In genomic region chr2:172461591-172462392, GRCh38 we compare ENCODE assay signal across 1 cellular context.
A peak's percentile ranks its signal among the peaks of the same experiment; 100 is the strongest.
TF ChIP-seq lines count a peak whose summit lies in the region.

No MANE protein-coding gene starts in this region.

TF ChIP-seq in HEK293, 187 proteins besides CTCF, POLR2A, EP300 and RAD21 (continued from another document and continues in another):
- TF ChIP-seq, protein P1, sequence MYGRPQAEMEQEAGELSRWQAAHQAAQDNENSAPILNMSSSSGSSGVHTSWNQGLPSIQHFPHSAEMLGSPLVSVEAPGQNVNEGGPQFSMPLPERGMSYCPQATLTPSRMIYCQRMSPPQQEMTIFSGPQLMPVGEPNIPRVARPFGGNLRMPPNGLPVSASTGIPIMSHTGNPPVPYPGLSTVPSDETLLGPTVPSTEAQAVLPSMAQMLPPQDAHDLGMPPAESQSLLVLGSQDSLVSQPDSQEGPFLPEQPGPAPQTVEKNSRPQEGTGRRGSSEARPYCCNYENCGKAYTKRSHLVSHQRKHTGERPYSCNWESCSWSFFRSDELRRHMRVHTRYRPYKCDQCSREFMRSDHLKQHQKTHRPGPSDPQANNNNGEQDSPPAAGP (tag by site-specific recombination; IDR thresholded peaks at IDR 0.05): no peak
- TF ChIP-seq ZNF843 (tag by site-specific recombination; IDR thresholded peaks at IDR 0.05) (no peak), ZNF701 (tag by site-specific recombination; IDR thresholded peaks at IDR 0.05) (no peak), ZNF654 (tag by site-specific recombination; IDR thresholded peaks at IDR 0.05; ENCODE audit: low read depth) (peak; percentile 81), ZNF23 (tag by site-specific recombination; IDR thresholded peaks at IDR 0.05; ENCODE audit: borderline replicate concordance) (no peak), ZSCAN4 (tag by site-specific recombination; IDR thresholded peaks at IDR 0.05) (no peak), ZFP69B (tag by site-specific recombination; IDR thresholded peaks at IDR 0.05) (peak; percentile 98), EGR2 (tag by site-specific recombination; IDR thresholded peaks at IDR 0.05; ENCODE audit: low read depth) (0 out of 2 replicates have a peak, but pooled peaks have one; percentile 26), ZFHX2 (tag by site-specific recombination; conservative IDR thresholded peaks at IDR 0.05) (peak; percentile 62), ZNF488 (tag by site-specific recombination; IDR thresholded peaks at IDR 0.05) (no peak), GLI2 (tag by site-specific recombination; IDR thresholded peaks at IDR 0.05; ENCODE audit: borderline replicate concordance, low read depth) (no peak), ZNF324 (tag by site-specific recombination; IDR thresholded peaks at IDR 0.05) (no peak), ZNF140 (tag by site-specific recombination; IDR thresholded peaks at IDR 0.05) (no peak), ZNF266 (tag by site-specific recombination; IDR thresholded peaks at IDR 0.05; ENCODE audit: low read depth) (no peak), ZBTB8A (tag by site-specific recombination; IDR thresholded peaks at IDR 0.05) (peak; percentile 63), KLF9 (tag by site-specific recombination; IDR thresholded peaks at IDR 0.05; ENCODE audit: low read depth) (no peak), ZNF585B (tag by site-specific recombination; IDR thresholded peaks at IDR 0.05) (no peak), ZNF624 (tag by site-specific recombination; IDR thresholded peaks at IDR 0.05) (no peak), ZFP41 (tag by site-specific recombination; IDR thresholded peaks at IDR 0.05; ENCODE audit: borderline replicate concordance) (no peak), SCRT1 (tag by site-specific recombination; IDR thresholded peaks at IDR 0.05; ENCODE audit: borderline replicate concordance) (no peak), ZNF555 (tag by site-specific recombination; conservative IDR thresholded peaks at IDR 0.05) (no peak), RBAK (tag by site-specific recombination; IDR thresholded peaks at IDR 0.05) (no peak), PBX3 (CRISPR knock-in tag; IDR thresholded peaks at IDR 0.05) (0 out of 2 replicates have a peak, but pooled peaks have one; percentile 30), GLIS2 (tag by site-specific recombination; IDR thresholded peaks at IDR 0.05) (peak; percentile 24; the same call in 1 of the 2 replicates), ZNF2 (tag by site-specific recombination; IDR thresholded peaks at IDR 0.05) (peak; percentile 86), ZNF24 (tag by site-specific recombination; IDR thresholded peaks at IDR 0.05) (no peak), ZNF155 (tag by site-specific recombination; IDR thresholded peaks at IDR 0.05) (no peak), ZNF433 (tag by site-specific recombination; IDR thresholded peaks at IDR 0.05; ENCODE audit: low read depth) (no peak), BCL6B (tag by site-specific recombination; IDR thresholded peaks at IDR 0.05) (no peak), ZBTB7A (tag by site-specific recombination; IDR thresholded peaks at IDR 0.05; ENCODE audit: low read depth) (no peak), ZNF341 (tag by site-specific recombination; IDR thresholded peaks at IDR 0.05; ENCODE audit: low read depth) (no peak), ZNF600 (tag by site-specific recombination; IDR thresholded peaks at IDR 0.05) (0 out of 2 replicates have a peak, but pooled peaks have one; percentile 56), ZSCAN30 (tag by site-specific recombination; IDR thresholded peaks at IDR 0.05) (no peak; the same call in 1 of the 2 replicates), REPIN1 (tag by site-specific recombination; IDR thresholded peaks at IDR 0.05; ENCODE audit: low read depth) (no peak), ZNF621 (tag by site-specific recombination; IDR thresholded peaks at IDR 0.05) (no peak), KLF10 (tag by site-specific recombination; IDR thresholded peaks at IDR 0.05) (no peak), KLF8 (tag by site-specific recombination; IDR thresholded peaks at IDR 0.05) (no peak), ZNF645 (tag by site-specific recombination; IDR thresholded peaks at IDR 0.05) (no peak), ZNF610 (tag by site-specific recombination; IDR thresholded peaks at IDR 0.05; ENCODE audit: borderline replicate concordance) (no peak), KLF7 (tag by site-specific recombination; IDR thresholded peaks at IDR 0.05; ENCODE audit: borderline replicate concordance) (no peak), ZNF623 (tag by site-specific recombination; IDR thresholded peaks at IDR 0.05) (no peak), ZEB2 (tag by site-specific recombination; IDR thresholded peaks at IDR 0.05) (peak; percentile 80), ZBTB48 (tag by site-specific recombination; IDR thresholded peaks at IDR 0.05) (no peak), ZBTB17 (tag by site-specific recombination; IDR thresholded peaks at IDR 0.05) (0 out of 2 replicates have a peak, but pooled peaks have one; percentile 20), ZNF274 (IDR thresholded peaks at IDR 0.05; ENCODE audit: low read length) (no peak), ZNF274 (tag by site-specific recombination; IDR thresholded peaks at IDR 0.05; ENCODE audit: borderline replicate concordance) (no peak), ZNF366 (tag by site-specific recombination; conservative IDR thresholded peaks at IDR 0.05) (no peak)
- TF ChIP-seq, protein P2, sequence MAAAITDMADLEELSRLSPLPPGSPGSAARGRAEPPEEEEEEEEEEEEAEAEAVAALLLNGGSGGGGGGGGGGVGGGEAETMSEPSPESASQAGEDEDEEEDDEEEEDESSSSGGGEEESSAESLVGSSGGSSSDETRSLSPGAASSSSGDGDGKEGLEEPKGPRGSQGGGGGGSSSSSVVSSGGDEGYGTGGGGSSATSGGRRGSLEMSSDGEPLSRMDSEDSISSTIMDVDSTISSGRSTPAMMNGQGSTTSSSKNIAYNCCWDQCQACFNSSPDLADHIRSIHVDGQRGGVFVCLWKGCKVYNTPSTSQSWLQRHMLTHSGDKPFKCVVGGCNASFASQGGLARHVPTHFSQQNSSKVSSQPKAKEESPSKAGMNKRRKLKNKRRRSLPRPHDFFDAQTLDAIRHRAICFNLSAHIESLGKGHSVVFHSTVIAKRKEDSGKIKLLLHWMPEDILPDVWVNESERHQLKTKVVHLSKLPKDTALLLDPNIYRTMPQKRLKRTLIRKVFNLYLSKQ (tag by site-specific recombination; IDR thresholded peaks at IDR 0.05; ENCODE audit: borderline replicate concordance): no peak
- TF ChIP-seq, protein P3, sequence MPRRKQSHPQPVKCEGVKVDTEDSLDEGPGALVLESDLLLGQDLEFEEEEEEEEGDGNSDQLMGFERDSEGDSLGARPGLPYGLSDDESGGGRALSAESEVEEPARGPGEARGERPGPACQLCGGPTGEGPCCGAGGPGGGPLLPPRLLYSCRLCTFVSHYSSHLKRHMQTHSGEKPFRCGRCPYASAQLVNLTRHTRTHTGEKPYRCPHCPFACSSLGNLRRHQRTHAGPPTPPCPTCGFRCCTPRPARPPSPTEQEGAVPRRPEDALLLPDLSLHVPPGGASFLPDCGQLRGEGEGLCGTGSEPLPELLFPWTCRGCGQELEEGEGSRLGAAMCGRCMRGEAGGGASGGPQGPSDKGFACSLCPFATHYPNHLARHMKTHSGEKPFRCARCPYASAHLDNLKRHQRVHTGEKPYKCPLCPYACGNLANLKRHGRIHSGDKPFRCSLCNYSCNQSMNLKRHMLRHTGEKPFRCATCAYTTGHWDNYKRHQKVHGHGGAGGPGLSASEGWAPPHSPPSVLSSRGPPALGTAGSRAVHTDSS (tag by site-specific recombination; IDR thresholded peaks at IDR 0.05): no peak
- TF ChIP-seq, protein P4, sequence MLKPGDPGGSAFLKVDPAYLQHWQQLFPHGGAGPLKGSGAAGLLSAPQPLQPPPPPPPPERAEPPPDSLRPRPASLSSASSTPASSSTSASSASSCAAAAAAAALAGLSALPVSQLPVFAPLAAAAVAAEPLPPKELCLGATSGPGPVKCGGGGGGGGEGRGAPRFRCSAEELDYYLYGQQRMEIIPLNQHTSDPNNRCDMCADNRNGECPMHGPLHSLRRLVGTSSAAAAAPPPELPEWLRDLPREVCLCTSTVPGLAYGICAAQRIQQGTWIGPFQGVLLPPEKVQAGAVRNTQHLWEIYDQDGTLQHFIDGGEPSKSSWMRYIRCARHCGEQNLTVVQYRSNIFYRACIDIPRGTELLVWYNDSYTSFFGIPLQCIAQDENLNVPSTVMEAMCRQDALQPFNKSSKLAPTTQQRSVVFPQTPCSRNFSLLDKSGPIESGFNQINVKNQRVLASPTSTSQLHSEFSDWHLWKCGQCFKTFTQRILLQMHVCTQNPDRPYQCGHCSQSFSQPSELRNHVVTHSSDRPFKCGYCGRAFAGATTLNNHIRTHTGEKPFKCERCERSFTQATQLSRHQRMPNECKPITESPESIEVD (tag by site-specific recombination; IDR thresholded peaks at IDR 0.05): no peak
- TF ChIP-seq, protein P5, sequence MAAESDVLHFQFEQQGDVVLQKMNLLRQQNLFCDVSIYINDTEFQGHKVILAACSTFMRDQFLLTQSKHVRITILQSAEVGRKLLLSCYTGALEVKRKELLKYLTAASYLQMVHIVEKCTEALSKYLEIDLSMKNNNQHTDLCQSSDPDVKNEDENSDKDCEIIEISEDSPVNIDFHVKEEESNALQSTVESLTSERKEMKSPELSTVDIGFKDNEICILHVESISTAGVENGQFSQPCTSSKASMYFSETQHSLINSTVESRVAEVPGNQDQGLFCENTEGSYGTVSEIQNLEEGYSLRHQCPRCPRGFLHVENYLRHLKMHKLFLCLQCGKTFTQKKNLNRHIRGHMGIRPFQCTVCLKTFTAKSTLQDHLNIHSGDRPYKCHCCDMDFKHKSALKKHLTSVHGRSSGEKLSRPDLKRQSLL (tag by site-specific recombination; IDR thresholded peaks at IDR 0.05): no peak
- TF ChIP-seq, protein P6, sequence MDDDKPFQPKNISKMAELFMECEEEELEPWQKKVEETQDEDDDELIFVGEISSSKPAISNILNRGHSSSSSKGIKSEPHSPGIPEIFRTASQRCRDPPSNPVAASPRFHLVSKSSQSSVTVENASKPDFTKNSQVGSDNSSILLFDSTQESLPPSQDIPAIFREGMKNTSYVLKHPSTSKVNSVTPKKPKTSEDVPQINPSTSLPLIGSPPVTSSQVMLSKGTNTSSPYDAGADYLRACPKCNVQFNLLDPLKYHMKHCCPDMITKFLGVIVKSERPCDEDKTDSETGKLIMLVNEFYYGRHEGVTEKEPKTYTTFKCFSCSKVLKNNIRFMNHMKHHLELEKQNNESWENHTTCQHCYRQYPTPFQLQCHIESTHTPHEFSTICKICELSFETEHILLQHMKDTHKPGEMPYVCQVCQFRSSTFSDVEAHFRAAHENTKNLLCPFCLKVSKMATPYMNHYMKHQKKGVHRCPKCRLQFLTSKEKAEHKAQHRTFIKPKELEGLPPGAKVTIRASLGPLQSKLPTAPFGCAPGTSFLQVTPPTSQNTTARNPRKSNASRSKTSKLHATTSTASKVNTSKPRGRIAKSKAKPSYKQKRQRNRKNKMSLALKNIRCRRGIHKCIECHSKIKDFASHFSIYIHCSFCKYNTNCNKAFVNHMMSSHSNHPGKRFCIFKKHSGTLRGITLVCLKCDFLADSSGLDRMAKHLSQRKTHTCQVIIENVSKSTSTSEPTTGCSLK (tag by site-specific recombination; IDR thresholded peaks at IDR 0.05): no peak
